ENCODE assay signal across 22 cellular contexts in genomic region chr15:70539409-70539808, GRCh38.
"Had no signal": no experiment of that assay in that cellular context is flagged by ENCODE, and none has a peak within 500 bp of the region (broad histone marks: within the 10 kb centered on the region; RNA-seq: fewer than 3 reads in every experiment).

No MANE protein-coding gene starts in this region.

- H3K27ac Mint-ChIP-seq: activated CD4-positive, alpha-beta T cell treated with anti-CD3 and anti-CD28 coated beads for 36 hours; activated T-cell treated with anti-CD3 and anti-CD28 coated beads, Interleukin-2, amount 50 U/mL, for 72 hours; effector memory CD8-positive, alpha-beta T cell; nephron; progenitor cell of endocrine pancreas; stimulated activated effector memory CD8-positive, alpha-beta T cell treated with anti-CD3 and anti-CD28 coated beads, Interleukin-12 subunit alpha, Interleukin-12 subunit beta, amount 100 ng/mL, for 72 hours; stimulated activated naive CD8-positive, alpha-beta T cell treated with anti-CD3 and anti-CD28 coated beads, Interleukin-15, Interleukin-2, amounts not matched to agents 100 ng/mL and 50 ng/mL, for 24 hours had no signal

- H3K27me3 ChIP-seq: ovary, right lobe of liver, uterus had no signal

- H3K4me3 ChIP-seq: heart left ventricle, ovary, right lobe of liver, skin epidermis, thoracic aorta, uterus had no signal

- H3K27ac ChIP-seq: heart left ventricle, ovary, right lobe of liver, skin epidermis, thoracic aorta, uterus had no signal

- DNase-seq: activated CD4-positive, alpha-beta T cell treated with anti-CD3 and anti-CD28 coated beads for 36 hours; activated CD4-positive, CD25-positive, alpha-beta regulatory T cell; activated naive CD4-positive, alpha-beta T cell; activated T-cell treated with anti-CD3 and anti-CD28 coated beads, Interleukin-2, amount 50 U/mL, for 72 hours; amygdala; caudate nucleus; cortex of kidney; effector memory CD8-positive, alpha-beta T cell; foreskin fibroblast; heart left ventricle; left ventricle myocardium superior; ovary; stimulated activated CD4-positive, alpha-beta T cell treated with anti-CD3 and anti-CD28 coated beads, Interleukin-4, amount 100 ng/mL, for 24 hours; trophoblast cell; uterus had no signal

- H3K4me1 ChIP-seq: right lobe of liver, uterus had no signal

- H3K27me3 Mint-ChIP-seq: activated CD4-positive, alpha-beta T cell treated with anti-CD3 and anti-CD28 coated beads for 36 hours had no signal

- H3K4me3 Mint-ChIP-seq: activated CD4-positive, alpha-beta T cell treated with anti-CD3 and anti-CD28 coated beads for 36 hours; activated T-cell treated with anti-CD3 and anti-CD28 coated beads, Interleukin-2, amount 50 U/mL, for 72 hours; effector memory CD8-positive, alpha-beta T cell; nephron; stimulated activated effector memory CD8-positive, alpha-beta T cell treated with anti-CD3 and anti-CD28 coated beads, Interleukin-12 subunit alpha, Interleukin-12 subunit beta, amount 100 ng/mL, for 72 hours; stimulated activated naive CD8-positive, alpha-beta T cell treated with anti-CD3 and anti-CD28 coated beads, Interleukin-15, Interleukin-2, amounts not matched to agents 100 ng/mL and 50 ng/mL, for 24 hours had no signal

- H3K9me3 Mint-ChIP-seq: activated T-cell treated with anti-CD3 and anti-CD28 coated beads, Interleukin-2, amount 50 U/mL, for 72 hours; effector memory CD8-positive, alpha-beta T cell; nephron; stimulated activated effector memory CD8-positive, alpha-beta T cell treated with anti-CD3 and anti-CD28 coated beads, Interleukin-12 subunit alpha, Interleukin-12 subunit beta, amount 100 ng/mL, for 72 hours; stimulated activated naive CD8-positive, alpha-beta T cell treated with anti-CD3 and anti-CD28 coated beads, Interleukin-15, Interleukin-2, amounts not matched to agents 100 ng/mL and 50 ng/mL, for 24 hours had no signal

- H3K36me3 Mint-ChIP-seq: stimulated activated effector memory CD8-positive, alpha-beta T cell treated with anti-CD3 and anti-CD28 coated beads, Interleukin-12 subunit alpha, Interleukin-12 subunit beta, amount 100 ng/mL, for 72 hours had no signal

- H3K36me3 ChIP-seq: heart left ventricle, ovary, right lobe of liver, thoracic aorta, uterus had no signal

- ATAC-seq: activated CD4-positive, alpha-beta T cell treated with anti-CD3 and anti-CD28 coated beads for 36 hours; activated T-cell treated with anti-CD3 and anti-CD28 coated beads, Interleukin-2, amount 50 U/mL, for 72 hours; effector memory CD8-positive, alpha-beta T cell; heart left ventricle; left ventricle myocardium superior; right lobe of liver; stimulated activated effector memory CD8-positive, alpha-beta T cell treated with anti-CD3 and anti-CD28 coated beads, Interleukin-12 subunit alpha, Interleukin-12 subunit beta, amount 100 ng/mL, for 72 hours had no signal

- H3K9me3 ChIP-seq: heart left ventricle, ovary, right lobe of liver, thoracic aorta, uterus had no signal
